In genomic region chr15:84393966-84394365, GRCh38 we compare ENCODE assay signal across 6 cellular contexts.
DNase-seq lines count a peak whose midpoint lies in the region; ATAC-seq lines count a peak whose summit lies in the region.
"Not testable (repeated sequence)": the region's sequence is repeated elsewhere in the genome, so short reads cannot be mapped to it uniquely, and the experiment has no call there.

No MANE protein-coding gene starts in this region.

- H3K4me1 Mint-ChIP-seq in activated CD4-positive, alpha-beta T cell treated with anti-CD3 and anti-CD28 coated beads, Interleukin-2, amount 10 ng/mL, durations not matched to agents 24 days and 14 days; activated T-cell treated with anti-CD3 and anti-CD28 coated beads, Interleukin-2, amount 50 U/mL, for 24 hours (ENCODE audit: low read depth); stimulated activated effector memory CD8-positive, alpha-beta T cell treated with anti-CD3 and anti-CD28 coated beads, Interleukin-12 subunit alpha, Interleukin-12 subunit beta, amount 100 ng/mL, for 72 hours: not testable (repeated sequence)

- H3K27ac Mint-ChIP-seq in activated CD4-positive, alpha-beta T cell treated with anti-CD3 and anti-CD28 coated beads, Interleukin-2, amount 10 ng/mL, durations not matched to agents 24 days and 14 days; activated T-cell treated with anti-CD3 and anti-CD28 coated beads, Interleukin-2, amount 50 U/mL, for 24 hours: not testable (repeated sequence)
- H3K27ac Mint-ChIP-seq in stimulated activated effector memory CD8-positive, alpha-beta T cell treated with anti-CD3 and anti-CD28 coated beads, Interleukin-12 subunit alpha, Interleukin-12 subunit beta, amount 100 ng/mL, for 72 hours, result peak overlapping the region; percentile 39

- intact Hi-C loops in activated CD4-positive, alpha-beta T cell treated with anti-CD3 and anti-CD28 coated beads, Interleukin-2, amount 10 ng/mL, durations not matched to agents 24 days and 14 days (cut with micrococcal nuclease); cardiac septum (cut with DNase I): not testable (repeated sequence)

- not testable (repeated sequence) for H3K36me3 Mint-ChIP-seq in activated CD4-positive, alpha-beta T cell treated with anti-CD3 and anti-CD28 coated beads, Interleukin-2, amount 10 ng/mL, durations not matched to agents 24 days and 14 days (ENCODE audit: low read depth); activated T-cell treated with anti-CD3 and anti-CD28 coated beads, Interleukin-2, amount 50 U/mL, for 24 hours (ENCODE audit: low read depth); stimulated activated effector memory CD8-positive, alpha-beta T cell treated with anti-CD3 and anti-CD28 coated beads, Interleukin-12 subunit alpha, Interleukin-12 subunit beta, amount 100 ng/mL, for 72 hours

- DNase-seq in activated CD4-positive, alpha-beta T cell treated with anti-CD3 and anti-CD28 coated beads, Interleukin-2, amount 10 ng/mL, durations not matched to agents 24 days and 14 days, result peak; percentile 50
- peak; percentile 18 for DNase-seq in activated T-cell treated with anti-CD3 and anti-CD28 coated beads, Interleukin-2, amount 50 U/mL, for 24 hours
- DNase-seq in ecto neural progenitor cell (ENCODE audit: low spot score), result peak; percentile 13
- DNase-seq in cardiac septum (ENCODE audit: low spot score), result peak; percentile 50
- peak; percentile 81 for DNase-seq in mesenteric fat pad (ENCODE audit: low spot score)
- DNase-seq in stimulated activated effector memory CD8-positive, alpha-beta T cell treated with anti-CD3 and anti-CD28 coated beads, Interleukin-12 subunit alpha, Interleukin-12 subunit beta, amount 100 ng/mL, for 72 hours (ENCODE audit: low spot score in 2 of 2), result not testable (repeated sequence)

- H3K4me3 Mint-ChIP-seq in activated CD4-positive, alpha-beta T cell treated with anti-CD3 and anti-CD28 coated beads, Interleukin-2, amount 10 ng/mL, durations not matched to agents 24 days and 14 days; activated T-cell treated with anti-CD3 and anti-CD28 coated beads, Interleukin-2, amount 50 U/mL, for 24 hours; stimulated activated effector memory CD8-positive, alpha-beta T cell treated with anti-CD3 and anti-CD28 coated beads, Interleukin-12 subunit alpha, Interleukin-12 subunit beta, amount 100 ng/mL, for 72 hours: not testable (repeated sequence)

- not testable (repeated sequence) for H3K27me3 Mint-ChIP-seq in activated CD4-positive, alpha-beta T cell treated with anti-CD3 and anti-CD28 coated beads, Interleukin-2, amount 10 ng/mL, durations not matched to agents 24 days and 14 days
- H3K27me3 Mint-ChIP-seq in activated T-cell treated with anti-CD3 and anti-CD28 coated beads, Interleukin-2, amount 50 U/mL, for 24 hours, result peaks cover 31% of the 10 kb centered on the region

- not testable (repeated sequence) for ATAC-seq in stimulated activated effector memory CD8-positive, alpha-beta T cell treated with anti-CD3 and anti-CD28 coated beads, Interleukin-12 subunit alpha, Interleukin-12 subunit beta, amount 100 ng/mL, for 72 hours

- H3K9me3 Mint-ChIP-seq in activated CD4-positive, alpha-beta T cell treated with anti-CD3 and anti-CD28 coated beads, Interleukin-2, amount 10 ng/mL, durations not matched to agents 24 days and 14 days; activated T-cell treated with anti-CD3 and anti-CD28 coated beads, Interleukin-2, amount 50 U/mL, for 24 hours; stimulated activated effector memory CD8-positive, alpha-beta T cell treated with anti-CD3 and anti-CD28 coated beads, Interleukin-12 subunit alpha, Interleukin-12 subunit beta, amount 100 ng/mL, for 72 hours: not testable (repeated sequence)
